In the genomic region with DNA sequence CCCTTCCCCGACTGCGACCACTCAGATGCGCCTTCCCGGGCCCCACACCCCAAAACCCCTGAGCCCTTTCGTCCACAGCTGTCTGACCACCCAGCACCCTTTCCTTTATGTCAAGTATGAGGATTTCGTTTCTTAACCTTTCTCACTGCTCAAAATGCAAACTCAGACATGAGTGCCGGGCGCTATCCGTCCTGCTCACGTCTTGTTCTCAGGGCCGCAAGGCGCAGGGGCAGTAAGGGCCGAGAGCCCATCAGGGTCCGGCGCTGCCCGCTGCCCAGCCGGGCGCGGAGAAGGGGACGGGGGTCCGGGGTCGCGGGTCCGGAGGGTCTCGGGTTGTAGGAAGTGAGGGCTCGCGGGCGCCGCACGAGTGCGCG, we compare ENCODE assay signal across 7 cellular contexts.
DNase-seq lines count a peak whose midpoint lies in the region; ATAC-seq and TF ChIP-seq lines count a peak whose summit lies in the region.

No MANE protein-coding gene starts in this region.

- peak overlapping the region; percentile 90 for H3K4me3 ChIP-seq in choroid plexus epithelial cell (ENCODE audit: low read depth, low read length)
- H3K4me3 ChIP-seq in muscle layer of duodenum (ENCODE audit: low read depth in 1 of 2, low read length in 2 of 2) = peak overlapping the region; percentile 93 to 99

- peak; percentile 20 for ATAC-seq in GM19023 (IDR thresholded peaks at IDR 0.05; ENCODE audit: unreplicated experiment)
- no peak for ATAC-seq in GM18498 (IDR thresholded peaks at IDR 0.05; ENCODE audit: unreplicated experiment)
- ATAC-seq in HG03439 (IDR thresholded peaks at IDR 0.05; ENCODE audit: unreplicated experiment) = no peak

- peaks cover 0 to 26% of the 10 kb centered on the region in 2 donors for H3K4me1 ChIP-seq in muscle layer of duodenum (ENCODE audit: control insufficient read depth in 1 of 2, insufficient read depth in 2 of 2, low read length in 2 of 2)

- peak overlapping the region; percentile 94 for H3K27ac ChIP-seq in muscle layer of duodenum (ENCODE audit: low read length)

- no peak for TF ChIP-seq EP300 in Ishikawa (IDR thresholded peaks at IDR 0.05; ENCODE audit: borderline replicate concordance)

- no peak for TF ChIP-seq RAD21 in Ishikawa (IDR thresholded peaks at IDR 0.05; ENCODE audit: low read depth)

- H3K27me3 ChIP-seq in muscle layer of duodenum (ENCODE audit: low read depth, low read length) = no peaks in the 10 kb centered on the region

- H3K36me3 ChIP-seq in muscle layer of duodenum (ENCODE audit: control insufficient read depth in 1 of 2, insufficient read depth in 2 of 2, low read length in 2 of 2) = peaks cover 6 to 28% of the 10 kb centered on the region in 2 donors

- TF ChIP-seq CTCF in choroid plexus epithelial cell (conservative IDR thresholded peaks at IDR 0.05; ENCODE audit: low read depth, low read length) = no peak

- H3K9me3 ChIP-seq in muscle layer of duodenum (ENCODE audit: control insufficient read depth in 1 of 2, low read length in 2 of 2) = peaks cover 0 to 6% of the 10 kb centered on the region in 2 donors

- DNase-seq in choroid plexus epithelial cell (ENCODE audit: low read depth) = peak; percentile 36
- DNase-seq in T1000 (lab: John Stamatoyannopoulos, UW) = no peak

TF ChIP-seq in Ishikawa, 13 proteins besides CTCF, POLR2A, EP300 and RAD21:
- TF ChIP-seq, protein P1, sequence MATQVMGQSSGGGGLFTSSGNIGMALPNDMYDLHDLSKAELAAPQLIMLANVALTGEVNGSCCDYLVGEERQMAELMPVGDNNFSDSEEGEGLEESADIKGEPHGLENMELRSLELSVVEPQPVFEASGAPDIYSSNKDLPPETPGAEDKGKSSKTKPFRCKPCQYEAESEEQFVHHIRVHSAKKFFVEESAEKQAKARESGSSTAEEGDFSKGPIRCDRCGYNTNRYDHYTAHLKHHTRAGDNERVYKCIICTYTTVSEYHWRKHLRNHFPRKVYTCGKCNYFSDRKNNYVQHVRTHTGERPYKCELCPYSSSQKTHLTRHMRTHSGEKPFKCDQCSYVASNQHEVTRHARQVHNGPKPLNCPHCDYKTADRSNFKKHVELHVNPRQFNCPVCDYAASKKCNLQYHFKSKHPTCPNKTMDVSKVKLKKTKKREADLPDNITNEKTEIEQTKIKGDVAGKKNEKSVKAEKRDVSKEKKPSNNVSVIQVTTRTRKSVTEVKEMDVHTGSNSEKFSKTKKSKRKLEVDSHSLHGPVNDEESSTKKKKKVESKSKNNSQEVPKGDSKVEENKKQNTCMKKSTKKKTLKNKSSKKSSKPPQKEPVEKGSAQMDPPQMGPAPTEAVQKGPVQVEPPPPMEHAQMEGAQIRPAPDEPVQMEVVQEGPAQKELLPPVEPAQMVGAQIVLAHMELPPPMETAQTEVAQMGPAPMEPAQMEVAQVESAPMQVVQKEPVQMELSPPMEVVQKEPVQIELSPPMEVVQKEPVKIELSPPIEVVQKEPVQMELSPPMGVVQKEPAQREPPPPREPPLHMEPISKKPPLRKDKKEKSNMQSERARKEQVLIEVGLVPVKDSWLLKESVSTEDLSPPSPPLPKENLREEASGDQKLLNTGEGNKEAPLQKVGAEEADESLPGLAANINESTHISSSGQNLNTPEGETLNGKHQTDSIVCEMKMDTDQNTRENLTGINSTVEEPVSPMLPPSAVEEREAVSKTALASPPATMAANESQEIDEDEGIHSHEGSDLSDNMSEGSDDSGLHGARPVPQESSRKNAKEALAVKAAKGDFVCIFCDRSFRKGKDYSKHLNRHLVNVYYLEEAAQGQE (IDR thresholded peaks at IDR 0.05; ENCODE audit: low read depth) = no peak
- TF ChIP-seq, protein P2, sequence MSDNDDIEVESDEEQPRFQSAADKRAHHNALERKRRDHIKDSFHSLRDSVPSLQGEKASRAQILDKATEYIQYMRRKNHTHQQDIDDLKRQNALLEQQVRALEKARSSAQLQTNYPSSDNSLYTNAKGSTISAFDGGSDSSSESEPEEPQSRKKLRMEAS (IDR thresholded peaks at IDR 0.05) = no peak
- TF ChIP-seq ZBTB7A (IDR thresholded peaks at IDR 0.05; ENCODE audit: low read depth) (peak; percentile 62; the same call in 1 of the 2 replicates), YY1 (IDR thresholded peaks at IDR 0.05; ENCODE audit: low read depth) (no peak)
